In genomic region chr12:4272014-4272975, GRCh38 we compare ENCODE assay signal across 8 cellular contexts. TPM values are rescaled to one million over a fixed set of nuclear protein-coding genes. Genes with fewer than 3 reads are reported as not detected.
DNase-seq lines count a peak whose midpoint lies in the region; ATAC-seq and TF ChIP-seq lines count a peak whose summit lies in the region.

No MANE protein-coding gene starts in this region.

- peak; percentile 50 for ATAC-seq in HG03045 (IDR thresholded peaks at IDR 0.05; ENCODE audit: unreplicated experiment)
- peak; percentile 55 for ATAC-seq in activated naive CD8-positive, alpha-beta T cell treated with anti-CD3 and anti-CD28 coated beads, Interleukin-2, amount 10 ng/mL, durations not matched to agents 7 days and 5 days (ENCODE audit: low read depth)

- H3K27me3 Mint-ChIP-seq in activated naive CD8-positive, alpha-beta T cell treated with anti-CD3 and anti-CD28 coated beads, Interleukin-2, amount 10 ng/mL, durations not matched to agents 7 days and 5 days, result peaks cover 2% of the 10 kb centered on the region

- TF ChIP-seq CTCF in left ventricle myocardium inferior (IDR thresholded peaks at IDR 0.05; ENCODE audit: borderline replicate concordance), result no peak

- H3K4me3 Mint-ChIP-seq in activated naive CD8-positive, alpha-beta T cell treated with anti-CD3 and anti-CD28 coated beads, Interleukin-2, amount 10 ng/mL, durations not matched to agents 7 days and 5 days, result peak overlapping the region; percentile 90

- no peaks in the 10 kb centered on the region for H3K9me3 Mint-ChIP-seq in activated naive CD8-positive, alpha-beta T cell treated with anti-CD3 and anti-CD28 coated beads, Interleukin-2, amount 10 ng/mL, durations not matched to agents 7 days and 5 days

- POLR2A ChIA-PET in activated naive CD8-positive, alpha-beta T cell treated with anti-CD3 and anti-CD28 coated beads, Interleukin-2, amount 10 ng/mL, durations not matched to agents 7 days and 5 days (lab: Charles Lee), result interaction anchor here (0.5 to 11.7 kb wide), 31 partner anchors 9 to 401 kb away, joined by 3 to 292 read pairs (median 6); partner anchors contain the start of gene PARP11

- peaks cover 80% of the 10 kb centered on the region for H3K4me1 ChIP-seq in left ventricle myocardium inferior

- H3K9me3 ChIP-seq in SK-N-MC (ENCODE audit: low read depth, low read length) (no peaks in the 10 kb centered on the region), left ventricle myocardium inferior (replicated peaks) (no peaks in the 10 kb centered on the region)

- no peak overlapping the region for H3K9ac ChIP-seq in SK-N-MC (ENCODE audit: insufficient read length)

- peak overlapping the region; percentile 99 for H3K27ac Mint-ChIP-seq in activated naive CD8-positive, alpha-beta T cell treated with anti-CD3 and anti-CD28 coated beads, Interleukin-2, amount 10 ng/mL, durations not matched to agents 7 days and 5 days

- H3K4me3 ChIP-seq in SK-N-MC, result peak overlapping the region; percentile 97
- H3K4me3 ChIP-seq in left ventricle myocardium inferior, result peak overlapping the region; percentile 86

- H3K27me3 ChIP-seq in left ventricle myocardium inferior (ENCODE audit: low read depth), result peaks cover 72% of the 10 kb centered on the region

- in situ Hi-C loops in GM18951 (cut with MboI; ENCODE audit: low sequenced_read_pairs, unreplicated experiment), result loop anchor here (10.0 kb wide), 1 partner anchor 127 kb away; no protein-coding TSS in a partner anchor

- peak; percentile 59 for TF ChIP-seq POLR2A in GM18951 (IDR thresholded peaks at IDR 0.05; ENCODE audit: extremely low read depth, insufficient read depth, insufficient read length)

- peaks cover 15% of the 10 kb centered on the region for H3K36me3 ChIP-seq in SK-N-MC (ENCODE audit: insufficient read depth, low read length)
- peaks cover 9% of the 10 kb centered on the region for H3K36me3 ChIP-seq in left ventricle myocardium inferior

- intact Hi-C loops in left ventricle myocardium inferior (cut with micrococcal nuclease), result loop anchor here (10.0 kb wide), 1 partner anchor 277 kb away; no protein-coding TSS in a partner anchor

- H3K4me1 Mint-ChIP-seq in activated naive CD8-positive, alpha-beta T cell treated with anti-CD3 and anti-CD28 coated beads, Interleukin-2, amount 10 ng/mL, durations not matched to agents 7 days and 5 days, result peaks cover 24% of the 10 kb centered on the region

- peaks cover 28% of the 10 kb centered on the region for H3K36me3 Mint-ChIP-seq in activated naive CD8-positive, alpha-beta T cell treated with anti-CD3 and anti-CD28 coated beads, Interleukin-2, amount 10 ng/mL, durations not matched to agents 7 days and 5 days

- DNase-seq in SK-N-MC (ENCODE audit: low read depth, low spot score) (no peak), left ventricle myocardium inferior (peak; percentile 75), pulmonary artery endothelial cell (ENCODE audit: low read depth, low spot score) (peak; percentile 17), ureter (ENCODE audit: low spot score) (peak; percentile 87), T1000 (lab: John Stamatoyannopoulos, UW) (no peak)
- peak; percentile 89 for DNase-seq in activated naive CD8-positive, alpha-beta T cell treated with anti-CD3 and anti-CD28 coated beads, Interleukin-2, amount 10 ng/mL, durations not matched to agents 7 days and 5 days

- H3K27ac ChIP-seq in SK-N-MC, result no peak overlapping the region
- peak overlapping the region; percentile 97 for H3K27ac ChIP-seq in left ventricle myocardium inferior (replicated peaks)

RNA-seq across cellular contexts. Expression of gene CCND2, which starts 1.3 kb away (rescaled TPM):
- total RNA-seq in activated naive CD8-positive, alpha-beta T cell treated with anti-CD3 and anti-CD28 coated beads, Interleukin-2, amount 10 ng/mL, durations not matched to agents 7 days and 5 days, result 100 to 1,000 TPM; 417 to 438 TPM
- total RNA-seq in left ventricle myocardium inferior (283 TPM), pulmonary artery endothelial cell (6.1 and 24.8 TPM in 2 replicates), ureter (108 TPM)

RNA-seq across cellular contexts. Expression of gene TIGAR, which starts 48.7 kb away (rescaled TPM):
- total RNA-seq in activated naive CD8-positive, alpha-beta T cell treated with anti-CD3 and anti-CD28 coated beads, Interleukin-2, amount 10 ng/mL, durations not matched to agents 7 days and 5 days, result 10 to 100 TPM in 1 of 2 experiments, 1 to 10 TPM in 1; 9.7 to 11.4 TPM
- 13.6 TPM for total RNA-seq in left ventricle myocardium inferior
- total RNA-seq in pulmonary artery endothelial cell, result 20.2 and 23.4 TPM in 2 replicates
- 14.3 TPM for total RNA-seq in ureter

Comparison
In these comparisons a context has a peak if more than half of its experiments do, and no peak if none do; other contexts are left out.
1. DNase-seq: peak in activated naive CD8-positive, alpha-beta T cell treated with anti-CD3 and anti-CD28 coated beads, Interleukin-2, amount 10 ng/mL, durations not matched to agents 7 days and 5 days (single experiment), left ventricle myocardium inferior (single experiment), pulmonary artery endothelial cell (single experiment) and ureter (single experiment); none in SK-N-MC (single experiment) and T1000 (single experiment).